Comparison of ENCODE assay signal across 11 cellular contexts in the genomic region with DNA sequence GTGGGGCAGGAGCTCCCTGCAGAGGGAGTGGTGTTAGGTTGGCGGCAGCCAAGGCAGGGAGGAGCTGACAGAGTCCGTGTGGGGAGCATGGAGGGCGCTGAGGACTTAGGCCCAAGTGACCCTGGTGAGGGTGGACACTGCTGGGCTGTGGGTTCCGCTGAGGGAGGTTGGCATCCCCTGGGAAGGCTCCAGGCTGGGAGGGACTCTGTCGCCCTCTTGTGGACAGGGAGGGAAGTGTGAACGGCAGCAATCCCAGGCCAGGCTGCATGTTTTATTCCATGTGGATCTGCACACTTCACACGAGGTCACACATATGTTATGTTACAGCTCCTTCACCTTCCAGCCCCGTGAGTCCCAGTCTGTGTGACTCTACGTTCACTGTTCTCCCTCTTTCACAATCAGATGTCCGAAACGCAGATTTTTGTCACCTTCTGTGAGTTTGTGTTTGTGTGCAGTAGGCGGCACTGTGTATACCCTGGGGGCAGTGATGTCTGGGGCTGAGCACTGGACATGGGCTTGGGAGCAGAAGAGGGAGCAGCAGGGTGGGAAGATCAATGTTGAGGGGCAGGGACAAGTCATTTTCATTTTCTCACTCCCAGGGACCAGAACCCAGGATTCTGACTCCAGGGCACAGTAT. TPM values are rescaled to one million over a fixed set of nuclear protein-coding genes. Genes with fewer than 3 reads are reported as not detected.
DNase-seq lines count a peak whose midpoint lies in the region; FAIRE-seq and TF ChIP-seq lines count a peak whose summit lies in the region.
"Not testable (repeated sequence)": the region's sequence is repeated elsewhere in the genome, so short reads cannot be mapped to it uniquely, and the experiment has no call there.
"Had no signal": no experiment of that assay in that cellular context is flagged by ENCODE, and none has a peak within 500 bp of the region (broad histone marks: within the 10 kb centered on the region; RNA-seq: fewer than 3 reads in every experiment).

No MANE protein-coding gene starts in this region.

- peak; percentile 35 for TF ChIP-seq CTCF in AG09319 (IDR thresholded peaks at IDR 0.05; ENCODE audit: low read depth, low read length)
- peak; percentile 54 for TF ChIP-seq CTCF in GM12865 (IDR thresholded peaks at IDR 0.05; ENCODE audit: insufficient read depth, low read depth, low read length, missing control alignments)
- TF ChIP-seq CTCF in keratinocyte (optimal IDR thresholded peaks at IDR 0.05 in 1 of 3, IDR thresholded peaks at IDR 0.05 in 1 of 3, conservative IDR thresholded peaks at IDR 0.05 in 1 of 3; ENCODE audit: extremely low read depth in 1 of 3, insufficient read depth in 2 of 3, low read length in 3 of 3): peak in 2 of 3 experiments; percentile 51 to 64

- H3K27ac Mint-ChIP-seq in T-helper 2 cell treated with Interferon-gamma antibody and Interleukin-4, amounts not matched to agents 5 μg/mL and 100 μg/mL, for 36 hours: not testable (repeated sequence)

- FAIRE-seq in keratinocyte (lab: Jason Lieb, UNC): not testable (repeated sequence)

- not testable (repeated sequence) for H4K20me1 ChIP-seq in keratinocyte (ENCODE audit: control insufficient read depth, extremely low read depth, insufficient read depth, low read length)

- not testable (repeated sequence) for H3K4me2 ChIP-seq in keratinocyte (ENCODE audit: control insufficient read depth, extremely low read depth, insufficient read depth, low read depth, low read length)

- not testable (repeated sequence) for H3K4me3 ChIP-seq in GM12865 (ENCODE audit: low read depth, low read length); MG63; keratinocyte (ENCODE audit: control insufficient read depth in 2 of 3, extremely low read depth in 1 of 3, insufficient read depth in 2 of 3, low read depth in 1 of 3, low read length in 3 of 3)

- H3K36me3 Mint-ChIP-seq in T-helper 2 cell treated with Interferon-gamma antibody and Interleukin-4, amounts not matched to agents 5 μg/mL and 100 μg/mL, for 36 hours (ENCODE audit: low read depth): not testable (repeated sequence)

- H3K79me2 ChIP-seq in keratinocyte (ENCODE audit: control insufficient read depth, insufficient read depth, low read length): not testable (repeated sequence)

- peaks cover 11% of the 10 kb centered on the region; the same call in 1 of the 2 replicates for H3K36me3 ChIP-seq in MG63
- H3K36me3 ChIP-seq in keratinocyte (ENCODE audit: control insufficient read depth in 2 of 2, extremely low read depth in 1 of 2, insufficient read depth in 2 of 2, low read length in 2 of 2): not testable (repeated sequence)

- H3K27me3 Mint-ChIP-seq in T-helper 2 cell treated with Interferon-gamma antibody and Interleukin-4, amounts not matched to agents 5 μg/mL and 100 μg/mL, for 36 hours (ENCODE audit: low read depth): not testable (repeated sequence)

- H3K9ac ChIP-seq in keratinocyte (ENCODE audit: control insufficient read depth, extremely low read depth, insufficient read depth, low read length): not testable (repeated sequence)

- H3K27ac ChIP-seq in keratinocyte (ENCODE audit: control insufficient read depth, insufficient read depth, low read length): not testable (repeated sequence)

- H3K27me3 ChIP-seq in MG63; keratinocyte (ENCODE audit: control insufficient read depth, extremely low read depth, insufficient read depth, low read length): not testable (repeated sequence)

- not testable (repeated sequence) for H2AFZ ChIP-seq in keratinocyte (ENCODE audit: control insufficient read depth, low read length)

- DNase-seq in AG09319 (ENCODE audit: extremely low read depth, low read depth); keratinocyte (ENCODE audit: low read depth, low spot score): not testable (repeated sequence)
- DNase-seq in GM12865 (ENCODE audit: low read depth) (peak; percentile 11), MG63 (peak; percentile 42), dermis microvascular lymphatic vessel endothelial cell (ENCODE audit: low read depth in 2 of 2) (peak; percentile 2 to 22)
- DNase-seq in T-helper 2 cell treated with Interferon-gamma antibody and Interleukin-4, amounts not matched to agents 5 μg/mL and 100 μg/mL, for 36 hours (ENCODE audit: low spot score): peak; percentile 8
- peak; percentile 23 for DNase-seq in activated T-cell treated with anti-CD3 and anti-CD28 coated beads, Interleukin-2, amount 50 U/mL, for 1 hour
- DNase-seq in stimulated activated CD4-positive, alpha-beta T cell treated with anti-CD3 and anti-CD28 coated beads, Interleukin-12 subunit alpha, Interleukin-12 subunit beta, amount 100 ng/mL, for 4 hours: peak; percentile 11

- H3K9me1 ChIP-seq in keratinocyte (ENCODE audit: control insufficient read depth, extremely low read depth, insufficient read depth, low read length): not testable (repeated sequence)

- H3K9me3 ChIP-seq in MG63; keratinocyte (ENCODE audit: control insufficient read depth, low read depth, low read length): not testable (repeated sequence)

- dilution Hi-C loops in keratinocyte (cut with MboI; ENCODE audit: extremely low pct_ligation_motif_present, low sequenced_read_pairs): not testable (repeated sequence)

- not testable (repeated sequence) for H3K4me3 Mint-ChIP-seq in T-helper 2 cell treated with Interferon-gamma antibody and Interleukin-4, amounts not matched to agents 5 μg/mL and 100 μg/mL, for 36 hours

- not testable (repeated sequence) for H3K4me1 ChIP-seq in keratinocyte (ENCODE audit: control insufficient read depth, extremely low read depth, insufficient read depth, low read length)

- H3K9me3 Mint-ChIP-seq in T-helper 2 cell treated with Interferon-gamma antibody and Interleukin-4, amounts not matched to agents 5 μg/mL and 100 μg/mL, for 36 hours: not testable (repeated sequence)

- H3K4me1 Mint-ChIP-seq in T-helper 2 cell treated with Interferon-gamma antibody and Interleukin-4, amounts not matched to agents 5 μg/mL and 100 μg/mL, for 36 hours (ENCODE audit: low read depth): not testable (repeated sequence)

RNA-seq across cellular contexts. Expression of a gene that starts 1.8 kb away (rescaled TPM):
- not detected in 2 replicates for total RNA-seq in MG63 (2014; rRNA removed; shearing (Covaris generic); ENCODE audit: low replicate concordance)
- total RNA-seq in dermis microvascular lymphatic vessel endothelial cell: not detected in 2 replicates
- 0.09 to 0.17 TPM (median 0.14 TPM) in 3 replicates for polyA plus RNA-seq in keratinocyte
- 20.8 TPM for polyA plus RNA-seq in keratinocyte (2011; ENCODE audit: low read depth)
- polyA plus RNA-seq in keratinocyte (2011; cell fraction: cytosol; rRNA removed): 0.17 and 0.50 TPM in 2 replicates
- polyA plus RNA-seq in keratinocyte (2011; cell fraction: nucleus; rRNA removed): 0.44 and 1.2 TPM in 2 replicates
- 0.11 and 23.7 TPM in 2 replicates for polyA plus RNA-seq in keratinocyte (2012; ENCODE audit: low replicate concordance)
- polyA minus RNA-seq in keratinocyte: not detected in 3 replicates
- polyA minus RNA-seq in keratinocyte (2011; cell fraction: cytosol; rRNA and poly(A)+ RNA removed): not detected
- polyA minus RNA-seq in keratinocyte (2011; cell fraction: nucleus; rRNA and poly(A)+ RNA removed): 0.32 TPM in 1 of 2 replicates, not detected in the other
- total RNA-seq: activated naive CD4-positive, alpha-beta T cell treated with anti-CD3 and anti-CD28 coated beads, Interleukin-2, amount 50 U/mL, for 72 hours; left ventricle myocardium superior; occipital lobe had no signal

RNA-seq across cellular contexts. Expression of a gene that starts 58.0 kb away (rescaled TPM):
- not detected in 2 replicates for total RNA-seq in MG63 (2014; rRNA removed; shearing (Covaris generic); ENCODE audit: low replicate concordance)
- total RNA-seq in dermis microvascular lymphatic vessel endothelial cell: 0.13 TPM in 2 replicates
- polyA plus RNA-seq in keratinocyte: 0.03 TPM in 1 of 3 replicates, not detected in the others
- polyA plus RNA-seq in keratinocyte (2011; ENCODE audit: low read depth): not detected
- polyA plus RNA-seq in keratinocyte (2011; cell fraction: cytosol; rRNA removed): not detected in 2 replicates
- not detected in 2 replicates for polyA plus RNA-seq in keratinocyte (2011; cell fraction: nucleus; rRNA removed)
- 2.0 TPM in 1 of 2 replicates, not detected in the other for polyA plus RNA-seq in keratinocyte (2012; ENCODE audit: low replicate concordance)
- polyA minus RNA-seq in keratinocyte: not detected in 3 replicates
- polyA minus RNA-seq in keratinocyte (2011; cell fraction: cytosol; rRNA and poly(A)+ RNA removed): not detected
- polyA minus RNA-seq in keratinocyte (2011; cell fraction: nucleus; rRNA and poly(A)+ RNA removed): not detected in 2 replicates
- total RNA-seq: left ventricle myocardium superior, occipital lobe had no signal
